ENCODE assay signal across 8 cellular contexts in the genomic region with DNA sequence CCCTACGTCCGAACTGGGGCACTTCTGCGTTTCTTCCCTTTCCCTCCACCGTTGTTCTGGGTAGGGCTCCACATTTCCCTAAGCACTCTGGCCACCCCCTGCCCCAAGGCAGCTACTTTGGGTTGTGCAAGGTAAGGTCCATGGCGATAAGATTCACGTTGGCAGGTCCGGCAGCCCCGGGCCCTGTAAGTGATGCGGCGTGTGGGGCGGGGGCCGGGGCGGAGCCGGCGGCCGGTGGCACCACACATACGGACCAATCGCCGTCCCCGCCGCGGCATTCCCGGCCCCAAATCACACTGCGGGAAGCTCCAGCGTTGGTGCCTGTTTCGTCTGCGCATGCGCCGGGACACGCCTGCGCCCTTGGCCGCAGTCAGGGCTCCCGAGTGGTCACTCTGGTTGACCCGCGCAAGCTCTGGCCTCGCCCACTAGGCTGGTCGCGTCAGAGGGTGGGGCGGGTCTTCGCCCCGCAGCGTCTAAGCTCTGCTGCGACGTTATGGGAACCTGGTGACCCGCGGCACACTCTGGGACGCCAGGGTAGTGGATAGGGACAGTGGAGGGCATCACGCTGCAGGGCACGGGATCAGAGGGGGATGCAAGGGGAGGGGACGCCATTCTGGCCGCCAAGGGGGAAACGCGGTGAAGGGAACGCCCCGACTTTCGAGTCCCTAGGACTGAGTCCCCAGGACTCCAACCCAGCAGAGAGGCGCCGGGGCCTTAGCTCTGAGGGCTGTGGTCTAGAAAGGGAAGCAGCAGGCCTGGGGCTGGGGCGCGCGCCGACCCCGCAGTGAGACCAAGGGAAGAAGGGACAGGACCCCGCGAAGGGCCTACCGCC. TPM values are rescaled to one million over a fixed set of nuclear protein-coding genes. Genes with fewer than 3 reads are reported as not detected.
DNase-seq lines count a peak whose midpoint lies in the region; ATAC-seq and TF ChIP-seq lines count a peak whose summit lies in the region.

No MANE protein-coding gene starts in this region.

- ATAC-seq in GM18868 (IDR thresholded peaks at IDR 0.05; ENCODE audit: unreplicated experiment) = peak; percentile 44
- peak; percentile 58 for ATAC-seq in HG03108 (IDR thresholded peaks at IDR 0.05; ENCODE audit: unreplicated experiment)
- peak; percentile 58 for ATAC-seq in activated B cell treated with CpG ODN at 0.5 μM for 24 hours (ENCODE audit: low read depth)

- 1% methylated on average over 33 to 44 of the region's 66 CpGs for WGBS in lower leg skin, 2 donors

- peaks cover 8% of the 10 kb centered on the region for H3K36me3 Mint-ChIP-seq in activated B cell treated with CpG ODN at 0.5 μM for 24 hours (ENCODE audit: low read depth)

- POLR2A ChIA-PET in activated B cell treated with CpG ODN at 0.5 μM for 24 hours (lab: Charles Lee) = interaction anchor here (0.6 to 4.0 kb wide), 29 partner anchors 8 to 1037 kb away, joined by 3 to 61 read pairs (median 4); a partner anchor contains a TSS

- DNase-seq in AML-193 (lab: John Stamatoyannopoulos, UW) (peak; percentile 91 to 93), NCI-H2171 treated with DMSO at 0.1 percent for 48 hours (lab: John Stamatoyannopoulos, UW) (peak; percentile 81), activated B cell treated with CpG ODN at 0.5 μM for 24 hours (peak; percentile 65), lower leg skin (ENCODE audit: low spot score in 2 of 2) (peak; percentile 90 to 98)
- DNase-seq in effector CD4-positive, alpha-beta T cell = peak; percentile 49
- peak; percentile 32 to 43 (median 34) for DNase-seq in stimulated activated CD4-positive, alpha-beta T cell treated with anti-CD3 and anti-CD28 coated beads, TNF-alpha, amount 100 ng/mL, for 48 hours (ENCODE audit: low read depth in 3 of 3)

- H3K4me3 Mint-ChIP-seq in activated B cell treated with CpG ODN at 0.5 μM for 24 hours = peak overlapping the region; percentile 92

- peak overlapping the region; percentile 87 for H3K27ac Mint-ChIP-seq in activated B cell treated with CpG ODN at 0.5 μM for 24 hours

- H3K27me3 Mint-ChIP-seq in activated B cell treated with CpG ODN at 0.5 μM for 24 hours = peaks cover 4% of the 10 kb centered on the region

- H3K4me1 Mint-ChIP-seq in activated B cell treated with CpG ODN at 0.5 μM for 24 hours = peaks cover 16% of the 10 kb centered on the region

- intact Hi-C loops in activated B cell treated with CpG ODN at 0.5 μM for 24 hours (cut with micrococcal nuclease) = loop anchor here (1.0 to 10.0 kb wide), 5 partner anchors 20 to 230 kb away; a partner anchor contains a TSS
- intact Hi-C loops in lower leg skin (cut with DNase I; ENCODE audit: low total_unique reads) = no loop called here

- no peaks in the 10 kb centered on the region for H3K9me3 Mint-ChIP-seq in activated B cell treated with CpG ODN at 0.5 μM for 24 hours

- CTCF ChIA-PET in activated B cell treated with CpG ODN at 0.5 μM for 24 hours (lab: Charles Lee) = interaction anchor here (0.6 to 5.0 kb wide), 16 partner anchors 9 to 496 kb away, joined by 3 to 58 read pairs (median 4); a partner anchor contains a TSS

- H3K4me3 ChIP-seq in lower leg skin (ENCODE audit: low read depth, poor library complexity, severe bottlenecking) = peak overlapping the region; percentile 42

- TF ChIP-seq CTCF in activated B cell treated with CpG ODN at 0.5 μM for 24 hours (IDR thresholded peaks at IDR 0.05) (no peak), lower leg skin (IDR thresholded peaks at IDR 0.05) (no peak)

- TF ChIP-seq POLR2A in lower leg skin (IDR thresholded peaks at IDR 0.05) = peak in 1 of 2 donors; percentile 46

RNA-seq across cellular contexts. Expression of a gene that starts 1.6 kb away (rescaled TPM):
- total RNA-seq in activated B cell treated with CpG ODN at 0.5 μM for 24 hours = 19.6 and 23.3 TPM in 2 replicates
- 10 to 100 TPM in 2 of 4 donors, 1 to 10 TPM in 2; 7.3 to 58.6 (median 21.8) TPM for total RNA-seq in lower leg skin

RNA-seq across cellular contexts. Expression of a gene that starts 12.9 kb away (rescaled TPM):
- total RNA-seq in activated B cell treated with CpG ODN at 0.5 μM for 24 hours = 10.9 and 13.4 TPM in 2 replicates
- 100 to 1,000 TPM in 2 of 4 donors, 10 to 100 TPM in 2; 15.4 to 540 (median 173) TPM for total RNA-seq in lower leg skin

RNA-seq across cellular contexts. Expression of a gene that starts 22.5 kb away (rescaled TPM):
- total RNA-seq in activated B cell treated with CpG ODN at 0.5 μM for 24 hours (23.9 and 25.4 TPM in 2 replicates), lower leg skin (1 to 10 TPM; 7.9 to 9.1 (median 8.8) TPM)

RNA-seq across cellular contexts. Expression of a gene that starts 22.8 kb away (rescaled TPM):
- total RNA-seq in activated B cell treated with CpG ODN at 0.5 μM for 24 hours = 87.4 and 94.0 TPM in 2 replicates
- total RNA-seq in lower leg skin = 10 to 100 TPM; 33.6 to 42.8 (median 36.6) TPM

Comparison
In these comparisons a context has a peak if more than half of its experiments do, and no peak if none do; other contexts are left out.
1. Peak in every context shown above with its lines: DNase-seq, ATAC-seq and H3K4me3 ChIP-seq.
2. DNase-seq: peak in every context shown above with its lines; median percentile 94 in lower leg skin; 92 in AML-193; 81 in NCI-H2171 treated with DMSO at 0.1 percent for 48 hours; 65 in activated B cell treated with CpG ODN at 0.5 μM for 24 hours; 49 in effector CD4-positive, alpha-beta T cell; 34 in stimulated activated CD4-positive, alpha-beta T cell treated with anti-CD3 and anti-CD28 coated beads, TNF-alpha, amount 100 ng/mL, for 48 hours.